In genomic region chr20:19692685-19693119, GRCh38 we compare ENCODE assay signal across 8 cellular contexts.
DNase-seq lines count a peak whose midpoint lies in the region; ATAC-seq lines count a peak whose summit lies in the region.

No MANE protein-coding gene starts in this region.

- DNase-seq in DMS153 (lab: John Stamatoyannopoulos, UW) (peak; percentile 19), KG1 (lab: John Stamatoyannopoulos, UW) (peak; percentile 5), T1000 (lab: John Stamatoyannopoulos, UW) (peak; percentile 9), brain pericyte (ENCODE audit: low read depth, low spot score) (peak; percentile 37), iris pigment epithelial cell (ENCODE audit: low read depth) (peak; percentile 28), NCI-H1694 treated with DMSO at 0.1 percent for 48 hours (lab: John Stamatoyannopoulos, UW) (no peak)
- DNase-seq in stimulated activated CD4-positive, alpha-beta T cell treated with anti-CD3 and anti-CD28 coated beads, Interleukin-15, amount 100 ng/mL, for 24 hours = peak; percentile 60

- no peak for ATAC-seq in GM21786 (IDR thresholded peaks at IDR 0.05; ENCODE audit: unreplicated experiment)
